8 cellular contexts compared by ENCODE assay signal in genomic region chr14:50002926-50003212, GRCh38.
DNase-seq lines count a peak whose midpoint lies in the region; ATAC-seq and TF ChIP-seq lines count a peak whose summit lies in the region.

No MANE protein-coding gene starts in this region.

- no peaks in the 10 kb centered on the region for H3K27me3 Mint-ChIP-seq in CD8-positive, alpha-beta T cell (ENCODE audit: low read depth)
- H3K27me3 Mint-ChIP-seq in endothelial cell (ENCODE audit: unreplicated experiment), result peaks cover 8% of the 10 kb centered on the region

- POLR2A ChIA-PET in CD8-positive, alpha-beta T cell (lab: Charles Lee), result interaction anchor here (0.6 to 6.5 kb wide), 17 partner anchors 12 to 151 kb away, joined by 3 to 73 read pairs (median 6); partner anchors contain the start of genes ARF6, NEMF and VCPKMT
- POLR2A ChIA-PET in PC-3 (lab: Charles Lee; ENCODE audit: unreplicated experiment), result interaction anchor here (0.7 to 2.0 kb wide), 9 partner anchors 21 to 379 kb away, joined by 3 to 22 read pairs (median 9); no protein-coding TSS in a partner anchor

- H3K27ac Mint-ChIP-seq in CD8-positive, alpha-beta T cell, result peak overlapping the region; percentile 97
- H3K27ac Mint-ChIP-seq in endothelial cell (ENCODE audit: unreplicated experiment), result peak overlapping the region; percentile 31

- H3K9me2 ChIP-seq in PC-3 (replicated peaks; ENCODE audit: low read length), result no peaks in the 10 kb centered on the region

- no peak for TF ChIP-seq CTCF in CD8-positive, alpha-beta T cell (IDR thresholded peaks at IDR 0.05)
- TF ChIP-seq CTCF in PC-3 (conservative IDR thresholded peaks at IDR 0.05; ENCODE audit: low read depth, low read length) (no peak), endothelial cell (IDR thresholded peaks at IDR 0.05; ENCODE audit: unreplicated experiment) (no peak), neutrophil (IDR thresholded peaks at IDR 0.05) (no peak)

- TSS peak; percentile 71 for BruUV-seq in PC-3 (replicated peaks; lab: Mats Ljungman, UMichigan)

- H3K27ac ChIP-seq in CD8-positive, alpha-beta T cell (ENCODE audit: low read depth, low read length), result peak overlapping the region; percentile 93
- H3K27ac ChIP-seq in PC-3 (ENCODE audit: low read length) (peak overlapping the region; percentile 97), neutrophil (no peak overlapping the region)

- ATAC-seq in CD8-positive, alpha-beta T cell, result no peak
- no peak for ATAC-seq in PC-3
- no peak for ATAC-seq in HG03469 (IDR thresholded peaks at IDR 0.05; ENCODE audit: unreplicated experiment)

- CTCF ChIA-PET in CD8-positive, alpha-beta T cell (lab: Charles Lee), result interaction anchor here (0.6 to 9.2 kb wide), 24 partner anchors 13 to 416 kb away, joined by 3 to 134 read pairs (median 4); partner anchors contain the start of genes ARF6 and VCPKMT
- CTCF ChIA-PET in PC-3 (lab: Charles Lee), result interaction anchor here (0.6 to 1.3 kb wide), 5 partner anchors 28 to 140 kb away, joined by 3 to 7 read pairs (median 6); no protein-coding TSS in a partner anchor

- peak overlapping the region; percentile 71 for H2AFZ ChIP-seq in PC-3 (ENCODE audit: low read length)

- H3K9me3 Mint-ChIP-seq in CD8-positive, alpha-beta T cell, result no peaks in the 10 kb centered on the region
- H3K9me3 Mint-ChIP-seq in endothelial cell (ENCODE audit: unreplicated experiment), result no peaks in the 10 kb centered on the region

- no peaks in the 10 kb centered on the region for H3K27me3 ChIP-seq in CD8-positive, alpha-beta T cell (ENCODE audit: insufficient read depth, low read length)
- H3K27me3 ChIP-seq in PC-3 (ENCODE audit: low read length) (no peaks in the 10 kb centered on the region), neutrophil (peaks cover 49% of the 10 kb centered on the region)

- H3K4me2 ChIP-seq in PC-3 (ENCODE audit: low read length), result peak overlapping the region; percentile 79

- no peaks in the 10 kb centered on the region for H3K9me3 ChIP-seq in CD8-positive, alpha-beta T cell (ENCODE audit: low read length)
- H3K9me3 ChIP-seq in PC-3 (ENCODE audit: low read length) (no peaks in the 10 kb centered on the region), neutrophil (no peaks in the 10 kb centered on the region)

- H3K36me3 Mint-ChIP-seq in CD8-positive, alpha-beta T cell, result no peaks in the 10 kb centered on the region
- H3K36me3 Mint-ChIP-seq in endothelial cell (ENCODE audit: low read depth, unreplicated experiment), result no peaks in the 10 kb centered on the region

- H3K4me1 Mint-ChIP-seq in CD8-positive, alpha-beta T cell (ENCODE audit: low read depth), result peaks cover 62% of the 10 kb centered on the region
- H3K4me1 Mint-ChIP-seq in endothelial cell (ENCODE audit: unreplicated experiment), result peaks cover 36% of the 10 kb centered on the region

- H3K4me3 ChIP-seq in CD8-positive, alpha-beta T cell (ENCODE audit: low read depth, low read length), result peak overlapping the region; percentile 44
- H3K4me3 ChIP-seq in PC-3 (ENCODE audit: low read length) (peak overlapping the region; percentile 64), neutrophil (ENCODE audit: low read depth in 1 of 2, low read length in 1 of 2) (peak overlapping the region; percentile 53 to 61)

- DNase-seq in CD8-positive, alpha-beta T cell, result no peak
- no peak for DNase-seq in PC-3
- no peak for DNase-seq in endothelial cell (ENCODE audit: low spot score)
- no peak for DNase-seq in MV-4-11 (lab: John Stamatoyannopoulos, UW)
- no peak for DNase-seq in AG08396 (ENCODE audit: low spot score)
- DNase-seq in NCI-H2196 treated with DMSO at 0.1 percent for 48 hours (lab: John Stamatoyannopoulos, UW; ENCODE audit: unreplicated experiment), result no peak

- peaks cover 16% of the 10 kb centered on the region; the same call in 1 of the 2 replicates for H3K79me2 ChIP-seq in PC-3 (ENCODE audit: low read length)

- H3K9ac ChIP-seq in PC-3 (ENCODE audit: low read length), result peak overlapping the region; percentile 87

- H3F3A ChIP-seq in PC-3 (ENCODE audit: low read length, unreplicated experiment), result peaks cover 23% of the 10 kb centered on the region

- no peaks in the 10 kb centered on the region for H4K20me1 ChIP-seq in PC-3 (ENCODE audit: low read length)

- H3K36me3 ChIP-seq in CD8-positive, alpha-beta T cell (ENCODE audit: insufficient read depth, low read length), result no peaks in the 10 kb centered on the region
- H3K36me3 ChIP-seq in PC-3 (ENCODE audit: low read depth, low read length) (no peaks in the 10 kb centered on the region), neutrophil (no peaks in the 10 kb centered on the region)

- peaks cover 56% of the 10 kb centered on the region for H3K4me1 ChIP-seq in CD8-positive, alpha-beta T cell (ENCODE audit: insufficient read depth, low read length)
- peaks cover 67% of the 10 kb centered on the region for H3K4me1 ChIP-seq in PC-3 (ENCODE audit: insufficient read depth, low read length)
- peaks cover 14 to 15% of the 10 kb centered on the region in 2 experiments for H3K4me1 ChIP-seq in neutrophil (ENCODE audit: control insufficient read depth in 1 of 2, insufficient read depth in 1 of 2, low read depth in 1 of 2, low read length in 1 of 2)

- H3K4me3 Mint-ChIP-seq in CD8-positive, alpha-beta T cell, result peak overlapping the region; percentile 90
- peak overlapping the region; percentile 79 for H3K4me3 Mint-ChIP-seq in endothelial cell (ENCODE audit: unreplicated experiment)

- intact Hi-C loops in CD8-positive, alpha-beta T cell (cut with DNase I, micrococcal nuclease), result loop anchor here (1.0 to 5.0 kb wide), 13 partner anchors 32 to 381 kb away; partner anchors contain the start of genes MGAT2 (in 1 of the 2) and RPL36AL (in 1 of the 2)
- intact Hi-C loops in PC-3 (cut with micrococcal nuclease), result loop anchor here (1.0 kb wide), 3 partner anchors 37 to 59 kb away; no protein-coding TSS in a partner anchor
